In genomic region chr2:41927581-41928260, GRCh38 we compare ENCODE assay signal across 2 cellular contexts.
TF ChIP-seq lines count a peak whose summit lies in the region.

No MANE protein-coding gene starts in this region.

TF ChIP-seq in K562, 482 proteins besides CTCF, POLR2A, EP300 and RAD21:
- TF ChIP-seq ZFP91 (CRISPR knock-in tag; IDR thresholded peaks at IDR 0.05), result no peak
- no peak for TF ChIP-seq ZNF696 (CRISPR knock-in tag; conservative IDR thresholded peaks at IDR 0.05)
- no peak for TF ChIP-seq ZNF77 (CRISPR knock-in tag; IDR thresholded peaks at IDR 0.05)
- no peak for TF ChIP-seq ZFPM2 (CRISPR knock-in tag; IDR thresholded peaks at IDR 0.05)
- no peak for TF ChIP-seq ZFP36 (IDR thresholded peaks at IDR 0.05; ENCODE audit: low read depth, low read length, partially characterized antibody)
- no peak for TF ChIP-seq PTRF (tag; IDR thresholded peaks at IDR 0.05)
- TF ChIP-seq SRSF1 (IDR thresholded peaks at IDR 0.05; ENCODE audit: low read depth, low read length), result no peak
- TF ChIP-seq ZBTB5 (IDR thresholded peaks at IDR 0.05), result no peak
- TF ChIP-seq ZBTB11 (CRISPR knock-in tag; IDR thresholded peaks at IDR 0.05), result no peak
- TF ChIP-seq FOXK1 (CRISPR knock-in tag; IDR thresholded peaks at IDR 0.05; ENCODE audit: borderline replicate concordance), result no peak
- TF ChIP-seq TRIM24 (IDR thresholded peaks at IDR 0.05), result no peak
- no peak for TF ChIP-seq NUFIP1 (IDR thresholded peaks at IDR 0.05; ENCODE audit: partially characterized antibody)

TF ChIP-seq in HepG2, 621 proteins besides CTCF, POLR2A, EP300 and RAD21:
- no peak for TF ChIP-seq REXO4 (CRISPR knock-in tag; IDR thresholded peaks at IDR 0.05; ENCODE audit: borderline replicate concordance)
- no peak for TF ChIP-seq ZBTB2 (CRISPR knock-in tag; IDR thresholded peaks at IDR 0.05; ENCODE audit: low read depth)
- no peak for TF ChIP-seq NPAS2 (CRISPR knock-in tag; IDR thresholded peaks at IDR 0.05; ENCODE audit: borderline replicate concordance)
- no peak for TF ChIP-seq NFE2L2 (IDR thresholded peaks at IDR 0.05; ENCODE audit: low read length)
- no peak for TF ChIP-seq PAWR (CRISPR knock-in tag; IDR thresholded peaks at IDR 0.05; ENCODE audit: borderline replicate concordance)
- TF ChIP-seq MBNL3 (CRISPR knock-in tag; conservative IDR thresholded peaks at IDR 0.05), result no peak
- TF ChIP-seq PPARG (CRISPR knock-in tag; conservative IDR thresholded peaks at IDR 0.05), result no peak
- TF ChIP-seq ZC3H13 (CRISPR knock-in tag; IDR thresholded peaks at IDR 0.05), result no peak
